23 cellular contexts compared by ENCODE assay signal in genomic region chr12:65993173-65993572, GRCh38.
"Had no signal": no experiment of that assay in that cellular context is flagged by ENCODE, and none has a peak within 500 bp of the region (broad histone marks: within the 10 kb centered on the region; RNA-seq: fewer than 3 reads in every experiment).

No MANE protein-coding gene starts in this region.

- H3K9me3 Mint-ChIP-seq: immature natural killer cell; naive thymus-derived CD8-positive, alpha-beta T cell; stimulated activated effector memory CD8-positive, alpha-beta T cell treated with anti-CD3 and anti-CD28 coated beads, Interleukin-12 subunit alpha, Interleukin-12 subunit beta, amount 100 ng/mL, for 72 hours; stimulated activated naive CD8-positive, alpha-beta T cell treated with anti-CD3 and anti-CD28 coated beads, Interleukin-15, Interleukin-2, amounts not matched to agents 100 ng/mL and 50 ng/mL, for 24 hours had no signal

- H3K9me3 ChIP-seq: left lung, lower lobe of right lung, ovary, suprapubic skin, tibial nerve, upper lobe of left lung, vagina had no signal

- H3K36me3 Mint-ChIP-seq: immature natural killer cell; naive thymus-derived CD8-positive, alpha-beta T cell; stimulated activated effector memory CD8-positive, alpha-beta T cell treated with anti-CD3 and anti-CD28 coated beads, Interleukin-12 subunit alpha, Interleukin-12 subunit beta, amount 100 ng/mL, for 72 hours had no signal

- H3K27ac ChIP-seq: left lung, lower lobe of right lung, ovary, skin epidermis, suprapubic skin, tibial nerve, upper lobe of left lung, vagina had no signal

- H3K4me1 Mint-ChIP-seq: immature natural killer cell; stimulated activated effector memory CD8-positive, alpha-beta T cell treated with anti-CD3 and anti-CD28 coated beads, Interleukin-12 subunit alpha, Interleukin-12 subunit beta, amount 100 ng/mL, for 72 hours had no signal

- H3K27me3 ChIP-seq: ovary, tibial nerve, upper lobe of left lung, vagina had no signal

- H3K27ac Mint-ChIP-seq: immature natural killer cell; naive thymus-derived CD8-positive, alpha-beta T cell; progenitor cell of endocrine pancreas; stimulated activated effector memory CD8-positive, alpha-beta T cell treated with anti-CD3 and anti-CD28 coated beads, Interleukin-12 subunit alpha, Interleukin-12 subunit beta, amount 100 ng/mL, for 72 hours; stimulated activated naive CD8-positive, alpha-beta T cell treated with anti-CD3 and anti-CD28 coated beads, Interleukin-15, Interleukin-2, amounts not matched to agents 100 ng/mL and 50 ng/mL, for 24 hours had no signal

- H3K4me3 Mint-ChIP-seq: immature natural killer cell; naive thymus-derived CD8-positive, alpha-beta T cell; nephron; stimulated activated effector memory CD8-positive, alpha-beta T cell treated with anti-CD3 and anti-CD28 coated beads, Interleukin-12 subunit alpha, Interleukin-12 subunit beta, amount 100 ng/mL, for 72 hours; stimulated activated naive CD8-positive, alpha-beta T cell treated with anti-CD3 and anti-CD28 coated beads, Interleukin-15, Interleukin-2, amounts not matched to agents 100 ng/mL and 50 ng/mL, for 24 hours had no signal

- DNase-seq: hypothalamus; immature natural killer cell; kidney; left colon; left lung; lower lobe of right lung; mammary epithelial cell; mesenchymal stem cell; naive thymus-derived CD8-positive, alpha-beta T cell; ovary; retina; right cardiac atrium; stimulated activated CD4-positive, alpha-beta T cell treated with anti-CD3 and anti-CD28 coated beads, Interleukin-4, amount 100 ng/mL, for 24 hours; stimulated activated naive CD4-positive, alpha-beta T cell; upper lobe of left lung had no signal

- H3K4me3 ChIP-seq: left lung, lower lobe of right lung, ovary, skin epidermis, suprapubic skin, tibial nerve, upper lobe of left lung, vagina had no signal

- H3K27me3 Mint-ChIP-seq: progenitor cell of endocrine pancreas had no signal

- H3K4me1 ChIP-seq: left lung, lower lobe of right lung, suprapubic skin, tibial nerve, upper lobe of left lung, vagina had no signal

- H3K36me3 ChIP-seq: left lung, lower lobe of right lung, ovary, suprapubic skin, tibial nerve, upper lobe of left lung, vagina had no signal
